In genomic region chr7:102287465-102288146, GRCh38 we compare ENCODE assay signal across 8 cellular contexts. TPM values are rescaled to one million over a fixed set of nuclear protein-coding genes. Genes with fewer than 3 reads are reported as not detected.
DNase-seq lines count a peak whose midpoint lies in the region; TF ChIP-seq lines count a peak whose summit lies in the region.

No MANE protein-coding gene starts in this region.

- peaks cover 37 to 88% (median 79%) of the 10 kb centered on the region in 6 donors for H3K4me1 ChIP-seq in spleen

- no peak for TF ChIP-seq CTCF in AG04449 (IDR thresholded peaks at IDR 0.05; ENCODE audit: insufficient read depth, low read length, missing control alignments)
- no peak for TF ChIP-seq CTCF in GM12875 (IDR thresholded peaks at IDR 0.05; ENCODE audit: borderline replicate concordance, insufficient read depth, low read depth, low read length)
- no peak for TF ChIP-seq CTCF in astrocyte of the spinal cord (IDR thresholded peaks at IDR 0.05; ENCODE audit: low read depth, low read length)
- TF ChIP-seq CTCF in spleen (IDR thresholded peaks at IDR 0.05 in 8 of 11, conservative IDR thresholded peaks at IDR 0.05 in 3 of 11) = no peak

- POLR2A ChIA-PET in AG04449 (lab: Yijun Ruan, JAX) = interaction anchor here (1.1 kb wide), 1 partner anchor 104 kb away, joined by 3 read pairs; no protein-coding TSS in a partner anchor

- H3K36me3 Mint-ChIP-seq in immature natural killer cell = no peaks in the 10 kb centered on the region

- intact Hi-C loops in spleen (cut with DNase I; ENCODE audit: low total_unique reads) = no loop called here

- H3K9me3 ChIP-seq in spleen = no peaks in the 10 kb centered on the region

- CTCF ChIA-PET in AG04449 (lab: Yijun Ruan, JAX) = interaction anchor here (0.9 to 2.5 kb wide), 5 partner anchors 15 to 117 kb away, joined by 3 to 7 read pairs (median 3); no protein-coding TSS in a partner anchor

- H3K27ac ChIP-seq in spleen = peak overlapping the region; percentile 13 to 97 (median 80)

- H3K4me1 Mint-ChIP-seq in immature natural killer cell = peaks cover 4 to 11% of the 10 kb centered on the region in 2 donors

- H3K9me3 Mint-ChIP-seq in immature natural killer cell = no peaks in the 10 kb centered on the region

- H3K27me3 ChIP-seq in spleen (replicated peaks in 1 of 7) = peaks cover 0 to 15% (median 0%) of the 10 kb centered on the region in 7 donors

- no peak for TF ChIP-seq POLR2A in spleen (IDR thresholded peaks at IDR 0.05)

- peak overlapping the region; percentile 69 for H3K4me3 ChIP-seq in AG04449 (ENCODE audit: low read depth, low read length)
- peak overlapping the region; percentile 97 for H3K4me3 ChIP-seq in GM12875 (ENCODE audit: low read depth, low read length)
- H3K4me3 ChIP-seq in astrocyte of the spinal cord (ENCODE audit: low read depth, low read length) = peak overlapping the region; percentile 54
- peak overlapping the region; percentile 68 to 96 (median 90) for H3K4me3 ChIP-seq in spleen

- in situ Hi-C loops in astrocyte of the spinal cord (cut with HindIII; ENCODE audit: low sequenced_read_pairs) = loop anchor here (10.0 kb wide), 1 partner anchor 127 kb away; no protein-coding TSS in a partner anchor

- H3K36me3 ChIP-seq in spleen = no peaks in the 10 kb centered on the region

- DNase-seq in AG04449 (ENCODE audit: low read depth, low spot score) (no peak), NCI-H2227 treated with DMSO at 0.1 percent for 48 hours (lab: John Stamatoyannopoulos, UW) (peak; percentile 8), astrocyte of the spinal cord (ENCODE audit: low read depth, low spot score) (peak; percentile 10), immature natural killer cell (peak in 2 of 3 donors; percentile 19 to 24), spleen (peak; percentile 89), HPDE6-E6E7 (ENCODE audit: extremely low spot score) (no peak)
- no peak for DNase-seq in NK-92 treated with Interleukin-12 subunit alpha and Interleukin-12 subunit beta, amount 100 ng/mL, for 24 hours (lab: John Stamatoyannopoulos, UW)

- peaks cover 2 to 5% (median 4%) of the 10 kb centered on the region in 3 donors for H3K27me3 Mint-ChIP-seq in immature natural killer cell (ENCODE audit: low read depth in 3 of 3)

- H3K27ac Mint-ChIP-seq in immature natural killer cell = no peak overlapping the region

- 0 to 5% (median 3%) methylated on average over 14 to 37 of the region's 37 CpGs for WGBS in spleen, 5 donors

- H3K4me3 Mint-ChIP-seq in immature natural killer cell = peak overlapping the region; percentile 21 to 63 (median 49)

RNA-seq across cellular contexts. Expression of gene SH2B2, which starts 0.9 kb away (rescaled TPM):
- 1 to 10 TPM in 1 of 3 donors, not detected in 2; 1.1 TPM for polyA plus RNA-seq in immature natural killer cell
- 10 to 100 TPM; 23.2 to 36.9 (median 29.4) TPM for total RNA-seq in spleen
- polyA plus RNA-seq in spleen = 10 to 100 TPM; 13.4 to 31.2 (median 15.5) TPM

Comparison
In these comparisons a context has a peak if more than half of its experiments do, and no peak if none do; other contexts are left out.
1. DNase-seq: peak in NCI-H2227 treated with DMSO at 0.1 percent for 48 hours (single experiment), astrocyte of the spinal cord (single experiment), immature natural killer cell (2 of 3) and spleen (single experiment); none in AG04449 (single experiment), HPDE6-E6E7 (single experiment) and NK-92 treated with Interleukin-12 subunit alpha and Interleukin-12 subunit beta, amount 100 ng/mL, for 24 hours (single experiment).
2. RNA of gene SH2B2, which starts 0.9 kb away (polyA plus RNA-seq): 13.4 to 31.2 TPM in spleen; 1.1 TPM in immature natural killer cell; every median in the first group is over 4 times any median in the second.
3. Peak in every context shown above with its lines, with median percentiles within 50 percentile points of each other: H3K4me3 ChIP-seq.